Comparison of ENCODE assay signal across 13 cellular contexts in the genomic region with DNA sequence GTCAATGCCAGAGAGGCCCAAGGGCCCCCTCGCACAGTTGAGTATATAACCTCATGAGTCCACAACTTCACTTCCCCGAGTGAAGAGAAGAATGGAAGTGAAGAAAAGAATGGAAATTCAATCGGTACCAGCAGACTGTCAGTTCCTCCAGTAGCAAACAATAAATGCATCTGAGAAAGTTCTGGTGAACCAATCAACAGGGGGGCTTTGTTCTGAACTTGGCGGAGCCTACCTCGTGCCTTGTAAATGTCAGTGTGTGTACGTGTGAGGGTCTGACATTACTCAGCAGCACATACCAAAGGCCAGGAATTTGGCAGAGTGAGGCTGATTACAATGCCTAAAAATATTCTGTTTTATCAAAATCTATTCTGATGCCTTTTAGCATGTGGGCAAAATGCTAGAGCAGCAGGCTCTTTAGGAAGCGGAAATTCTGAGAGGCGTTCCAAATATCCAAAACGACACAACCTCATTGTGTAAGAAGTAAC.
DNase-seq lines count a peak whose midpoint lies in the region; ATAC-seq and TF ChIP-seq lines count a peak whose summit lies in the region.
"Had no signal": no experiment of that assay in that cellular context is flagged by ENCODE, and none has a peak within 500 bp of the region (broad histone marks: within the 10 kb centered on the region; RNA-seq: fewer than 3 reads in every experiment).

No MANE protein-coding gene starts in this region.

- BruUV-seq in Calu3 (replicated peaks; lab: Mats Ljungman, UMichigan), result no TSS peak

- no peak overlapping the region for H3K4me3 ChIP-seq in AG10803 (ENCODE audit: low read length)
- H3K4me3 ChIP-seq in astrocyte of the cerebellum (ENCODE audit: low read depth, low read length), result no peak overlapping the region
- H3K4me3 ChIP-seq: spleen had no signal

- no peaks in the 10 kb centered on the region for H3K36me3 Mint-ChIP-seq in Calu3 (ENCODE audit: insufficient read depth, unreplicated experiment)

- DNase-seq in AG10803 (ENCODE audit: low read depth) (peak; percentile 67), astrocyte of the cerebellum (ENCODE audit: low read depth) (peak; percentile 96), left ventricle myocardium superior (peak; percentile 61), pulmonary artery endothelial cell (ENCODE audit: low read depth, low spot score) (peak; percentile 22), DMS53 (lab: John Stamatoyannopoulos, UW) (no peak), Calu3 (no peak), H4 (ENCODE audit: low spot score) (no peak)
- no peak for DNase-seq in effector CD4-positive, alpha-beta T cell
- DNase-seq: BE2C; effector memory CD4-positive, alpha-beta T cell; kidney; NCI-H1417 treated with DMSO at 0.1 percent for 48 hours; spleen had no signal

- no peak overlapping the region for H3K4me3 Mint-ChIP-seq in Calu3 (ENCODE audit: low read depth, unreplicated experiment)

- H3K27me3 Mint-ChIP-seq in Calu3 (ENCODE audit: unreplicated experiment), result no peaks in the 10 kb centered on the region

- no peak overlapping the region for H3K27ac Mint-ChIP-seq in Calu3 (ENCODE audit: unreplicated experiment)

- ATAC-seq in left ventricle myocardium superior, result peak; percentile 97

- no peaks in the 10 kb centered on the region for H3K9me3 Mint-ChIP-seq in Calu3 (ENCODE audit: low read depth, unreplicated experiment)

- CTCF ChIA-PET in Calu3 (lab: Charles Lee), result no interaction called here

- in situ Hi-C loops in astrocyte of the cerebellum (cut with HindIII; ENCODE audit: low sequenced_read_pairs), result no loop called here

- intact Hi-C loops in left ventricle myocardium superior (cut with micrococcal nuclease), result no loop called here
- intact Hi-C loops in Calu3 (cut with micrococcal nuclease; ENCODE audit: unreplicated experiment), result no loop called here

- TF ChIP-seq CTCF in AG10803 (conservative IDR thresholded peaks at IDR 0.05; ENCODE audit: low read length) (no peak), astrocyte of the cerebellum (IDR thresholded peaks at IDR 0.05; ENCODE audit: low read depth, low read length, missing control alignments) (no peak), Calu3 (IDR thresholded peaks at IDR 0.05; ENCODE audit: unreplicated experiment) (no peak)

- H3K4me1 Mint-ChIP-seq in Calu3 (ENCODE audit: low read depth, unreplicated experiment), result no peaks in the 10 kb centered on the region

Comparison
In these comparisons a context has a peak if more than half of its experiments do, and no peak if none do; other contexts are left out.
1. DNase-seq: peak in AG10803 (single experiment), astrocyte of the cerebellum (single experiment), left ventricle myocardium superior (single experiment) and pulmonary artery endothelial cell (single experiment); none in DMS53 (single experiment), Calu3 (single experiment), H4 (single experiment) and effector CD4-positive, alpha-beta T cell (single experiment).